11 cellular contexts compared by ENCODE assay signal in genomic region chr2:85590950-85591349, GRCh38. TPM values are rescaled to one million over a fixed set of nuclear protein-coding genes. Genes with fewer than 3 reads are reported as not detected.
A peak's percentile ranks its signal among the peaks of the same experiment; 100 is the strongest.
DNase-seq lines count a peak whose midpoint lies in the region; ATAC-seq and TF ChIP-seq lines count a peak whose summit lies in the region.
"Had no signal": no experiment of that assay in that cellular context is flagged by ENCODE, and none has a peak within 500 bp of the region (broad histone marks: within the 10 kb centered on the region; RNA-seq: fewer than 3 reads in every experiment).

No MANE protein-coding gene starts in this region.

- intact Hi-C loops in esophagus squamous epithelium (cut with DNase I) (no loop called here), ovary (cut with DNase I) (no loop called here), upper lobe of right lung (cut with DNase I) (no loop called here)
- intact Hi-C loops in CD8-positive, alpha-beta T cell (cut with DNase I, micrococcal nuclease), result no loop called here

- DNase-seq in activated naive CD8-positive, alpha-beta T cell treated with anti-CD3 and anti-CD28 coated beads for 36 hours, result no peak
- DNase-seq in activated naive CD8-positive, alpha-beta T cell treated with anti-CD3 and anti-CD28 coated beads, Interleukin-2, amount 50 U/mL, for 24 hours, result no peak
- DNase-seq in esophagus squamous epithelium (lab: John Stamatoyannopoulos, UW) (no peak), ovary (no peak), upper lobe of right lung (no peak)
- DNase-seq in activated naive CD4-positive, alpha-beta T cell treated with Interleukin-2 at 50 U/mL for 16 hours, result no peak
- DNase-seq in activated CD8-positive, alpha-beta T cell treated with anti-CD3 and anti-CD28 coated beads, Interleukin-2, amount 10 ng/mL, durations not matched to agents 7 days and 5 days, result no peak
- no peak for DNase-seq in CD8-positive, alpha-beta T cell
- DNase-seq: activated effector memory CD4-positive, alpha-beta T cell treated with Interleukin-2 at 50 U/mL for 16 hours had no signal

- no peaks in the 10 kb centered on the region for H3K27me3 Mint-ChIP-seq in activated naive CD8-positive, alpha-beta T cell treated with anti-CD3 and anti-CD28 coated beads for 36 hours
- H3K27me3 Mint-ChIP-seq in activated naive CD8-positive, alpha-beta T cell treated with anti-CD3 and anti-CD28 coated beads, Interleukin-2, amount 50 U/mL, for 24 hours, result no peaks in the 10 kb centered on the region
- no peaks in the 10 kb centered on the region for H3K27me3 Mint-ChIP-seq in activated CD8-positive, alpha-beta T cell treated with anti-CD3 and anti-CD28 coated beads, Interleukin-2, amount 10 ng/mL, durations not matched to agents 7 days and 5 days (ENCODE audit: low read depth)
- H3K27me3 Mint-ChIP-seq in CD8-positive, alpha-beta T cell (ENCODE audit: low read depth), result no peaks in the 10 kb centered on the region
- H3K27me3 Mint-ChIP-seq: natural killer cell treated with Interleukin-12 subunit alpha and Interleukin-12 subunit beta and Interleukin-15 and Interleukin-18, amount 100 ng/mL, for 72 hours had no signal

- peaks cover 32 to 85% (median 60%) of the 10 kb centered on the region in 3 donors for H3K4me1 ChIP-seq in esophagus squamous epithelium
- H3K4me1 ChIP-seq in ovary (ENCODE audit: insufficient read depth), result peaks cover 24% of the 10 kb centered on the region
- peaks cover 79% of the 10 kb centered on the region for H3K4me1 ChIP-seq in upper lobe of right lung
- peaks cover 18% of the 10 kb centered on the region for H3K4me1 ChIP-seq in CD8-positive, alpha-beta T cell (ENCODE audit: insufficient read depth, low read length)

- peak overlapping the region in 1 of 4 donors; percentile 7 for H3K4me3 ChIP-seq in esophagus squamous epithelium
- no peak overlapping the region for H3K4me3 ChIP-seq in ovary
- peak overlapping the region; percentile 2 for H3K4me3 ChIP-seq in upper lobe of right lung
- no peak overlapping the region for H3K4me3 ChIP-seq in CD8-positive, alpha-beta T cell (ENCODE audit: low read depth, low read length)

- TF ChIP-seq CTCF in esophagus squamous epithelium (IDR thresholded peaks at IDR 0.05), result no peak
- TF ChIP-seq CTCF in ovary (IDR thresholded peaks at IDR 0.05), result no peak
- TF ChIP-seq CTCF in upper lobe of right lung (IDR thresholded peaks at IDR 0.05), result no peak
- TF ChIP-seq CTCF in CD8-positive, alpha-beta T cell (IDR thresholded peaks at IDR 0.05), result no peak

- peaks cover 24% of the 10 kb centered on the region for H3K4me1 Mint-ChIP-seq in activated naive CD8-positive, alpha-beta T cell treated with anti-CD3 and anti-CD28 coated beads for 36 hours
- H3K4me1 Mint-ChIP-seq in activated naive CD8-positive, alpha-beta T cell treated with anti-CD3 and anti-CD28 coated beads, Interleukin-2, amount 50 U/mL, for 24 hours, result peaks cover 36% of the 10 kb centered on the region
- peaks cover 51% of the 10 kb centered on the region for H3K4me1 Mint-ChIP-seq in activated CD8-positive, alpha-beta T cell treated with anti-CD3 and anti-CD28 coated beads, Interleukin-2, amount 10 ng/mL, durations not matched to agents 7 days and 5 days (ENCODE audit: low read depth)
- peaks cover 42% of the 10 kb centered on the region for H3K4me1 Mint-ChIP-seq in CD8-positive, alpha-beta T cell (ENCODE audit: low read depth)

- TF ChIP-seq POLR2A in esophagus squamous epithelium (IDR thresholded peaks at IDR 0.05) (peak in 1 of 4 donors; percentile 2), ovary (IDR thresholded peaks at IDR 0.05) (no peak)

- H3K9me3 Mint-ChIP-seq in activated naive CD8-positive, alpha-beta T cell treated with anti-CD3 and anti-CD28 coated beads for 36 hours, result no peaks in the 10 kb centered on the region
- no peaks in the 10 kb centered on the region for H3K9me3 Mint-ChIP-seq in activated naive CD8-positive, alpha-beta T cell treated with anti-CD3 and anti-CD28 coated beads, Interleukin-2, amount 50 U/mL, for 24 hours
- no peaks in the 10 kb centered on the region for H3K9me3 Mint-ChIP-seq in activated CD8-positive, alpha-beta T cell treated with anti-CD3 and anti-CD28 coated beads, Interleukin-2, amount 10 ng/mL, durations not matched to agents 7 days and 5 days (ENCODE audit: insufficient read depth)
- no peaks in the 10 kb centered on the region for H3K9me3 Mint-ChIP-seq in CD8-positive, alpha-beta T cell
- H3K9me3 Mint-ChIP-seq: natural killer cell treated with Interleukin-12 subunit alpha and Interleukin-12 subunit beta and Interleukin-15 and Interleukin-18, amount 100 ng/mL, for 72 hours had no signal

- TF ChIP-seq EP300 in ovary (IDR thresholded peaks at IDR 0.05), result no peak

- H3K27ac Mint-ChIP-seq in activated naive CD8-positive, alpha-beta T cell treated with anti-CD3 and anti-CD28 coated beads for 36 hours, result peak overlapping the region; percentile 38
- H3K27ac Mint-ChIP-seq in activated naive CD8-positive, alpha-beta T cell treated with anti-CD3 and anti-CD28 coated beads, Interleukin-2, amount 50 U/mL, for 24 hours, result no peak overlapping the region
- no peak overlapping the region for H3K27ac Mint-ChIP-seq in activated CD8-positive, alpha-beta T cell treated with anti-CD3 and anti-CD28 coated beads, Interleukin-2, amount 10 ng/mL, durations not matched to agents 7 days and 5 days
- H3K27ac Mint-ChIP-seq in CD8-positive, alpha-beta T cell, result no peak overlapping the region

- H3K27ac ChIP-seq in esophagus squamous epithelium (peak overlapping the region; percentile 73 to 96 (median 88)), ovary (peak overlapping the region; percentile 40 to 57), upper lobe of right lung (peak overlapping the region; percentile 85)
- H3K27ac ChIP-seq in CD8-positive, alpha-beta T cell (ENCODE audit: low read depth, low read length), result no peak overlapping the region

- H3K36me3 ChIP-seq in esophagus squamous epithelium, result no peaks in the 10 kb centered on the region
- no peaks in the 10 kb centered on the region for H3K36me3 ChIP-seq in ovary
- H3K36me3 ChIP-seq in upper lobe of right lung, result no peaks in the 10 kb centered on the region
- H3K36me3 ChIP-seq in CD8-positive, alpha-beta T cell (ENCODE audit: insufficient read depth, low read length), result no peaks in the 10 kb centered on the region

- POLR2A ChIA-PET in activated CD8-positive, alpha-beta T cell treated with anti-CD3 and anti-CD28 coated beads, Interleukin-2, amount 10 ng/mL, durations not matched to agents 7 days and 5 days (lab: Charles Lee), result interaction anchor here (0.9 to 2.2 kb wide), 3 partner anchors 8 to 30 kb away, joined by 3 to 6 read pairs (median 5); partner anchors contain the start of gene GGCX
- POLR2A ChIA-PET in CD8-positive, alpha-beta T cell (lab: Charles Lee), result interaction anchor here (0.8 to 1.4 kb wide), 3 partner anchors 8 to 52 kb away, joined by 3 to 4 read pairs (median 3); partner anchors contain the start of gene MAT2A

- H3K36me3 Mint-ChIP-seq in activated naive CD8-positive, alpha-beta T cell treated with anti-CD3 and anti-CD28 coated beads for 36 hours, result peaks cover 4% of the 10 kb centered on the region
- H3K36me3 Mint-ChIP-seq in activated naive CD8-positive, alpha-beta T cell treated with anti-CD3 and anti-CD28 coated beads, Interleukin-2, amount 50 U/mL, for 24 hours (ENCODE audit: low read depth), result peaks cover 5% of the 10 kb centered on the region
- peaks cover 23% of the 10 kb centered on the region for H3K36me3 Mint-ChIP-seq in activated CD8-positive, alpha-beta T cell treated with anti-CD3 and anti-CD28 coated beads, Interleukin-2, amount 10 ng/mL, durations not matched to agents 7 days and 5 days (ENCODE audit: low read depth)
- peaks cover 7% of the 10 kb centered on the region for H3K36me3 Mint-ChIP-seq in CD8-positive, alpha-beta T cell
- H3K36me3 Mint-ChIP-seq: natural killer cell treated with Interleukin-12 subunit alpha and Interleukin-12 subunit beta and Interleukin-15 and Interleukin-18, amount 100 ng/mL, for 72 hours had no signal

- CTCF ChIA-PET in activated CD8-positive, alpha-beta T cell treated with anti-CD3 and anti-CD28 coated beads, Interleukin-2, amount 10 ng/mL, durations not matched to agents 7 days and 5 days (lab: Charles Lee), result no interaction called here
- CTCF ChIA-PET in CD8-positive, alpha-beta T cell (lab: Charles Lee), result interaction anchor here (1.0 to 1.2 kb wide), 4 partner anchors 9 to 171 kb away, joined by 3 read pairs; no protein-coding TSS in a partner anchor

- no peaks in the 10 kb centered on the region for H3K27me3 ChIP-seq in esophagus squamous epithelium
- no peaks in the 10 kb centered on the region for H3K27me3 ChIP-seq in ovary
- no peaks in the 10 kb centered on the region for H3K27me3 ChIP-seq in upper lobe of right lung
- no peaks in the 10 kb centered on the region for H3K27me3 ChIP-seq in CD8-positive, alpha-beta T cell (ENCODE audit: insufficient read depth, low read length)

- H3K9me3 ChIP-seq in esophagus squamous epithelium (no peaks in the 10 kb centered on the region), ovary (no peaks in the 10 kb centered on the region), upper lobe of right lung (no peaks in the 10 kb centered on the region)
- H3K9me3 ChIP-seq in CD8-positive, alpha-beta T cell (ENCODE audit: low read length), result no peaks in the 10 kb centered on the region

- H3K4me3 Mint-ChIP-seq in activated naive CD8-positive, alpha-beta T cell treated with anti-CD3 and anti-CD28 coated beads for 36 hours, result no peak overlapping the region
- no peak overlapping the region for H3K4me3 Mint-ChIP-seq in activated naive CD8-positive, alpha-beta T cell treated with anti-CD3 and anti-CD28 coated beads, Interleukin-2, amount 50 U/mL, for 24 hours
- no peak overlapping the region for H3K4me3 Mint-ChIP-seq in activated CD8-positive, alpha-beta T cell treated with anti-CD3 and anti-CD28 coated beads, Interleukin-2, amount 10 ng/mL, durations not matched to agents 7 days and 5 days
- no peak overlapping the region for H3K4me3 Mint-ChIP-seq in CD8-positive, alpha-beta T cell
- H3K4me3 Mint-ChIP-seq: natural killer cell treated with Interleukin-12 subunit alpha and Interleukin-12 subunit beta and Interleukin-15 and Interleukin-18, amount 100 ng/mL, for 72 hours had no signal

- 30 to 63% methylated on average over 2 of the region's 2 CpGs for WGBS in esophagus squamous epithelium, 2 donors
- WGBS in ovary, 3 donors, result 72 to 94% (median 83%) methylated on average over 2 of the region's 2 CpGs

- ATAC-seq in activated naive CD8-positive, alpha-beta T cell treated with anti-CD3 and anti-CD28 coated beads, Interleukin-2, amount 50 U/mL, for 24 hours, result no peak
- ATAC-seq in upper lobe of right lung, result no peak
- ATAC-seq in activated CD8-positive, alpha-beta T cell treated with anti-CD3 and anti-CD28 coated beads, Interleukin-2, amount 10 ng/mL, durations not matched to agents 7 days and 5 days, result no peak
- no peak for ATAC-seq in CD8-positive, alpha-beta T cell
- ATAC-seq: activated CD4-positive, CD25-positive, alpha-beta regulatory T cell treated with anti-CD3 and anti-CD28 coated beads, Interleukin-2, amount 50 U/mL, for 24 hours; natural killer cell treated with Interleukin-12 subunit alpha and Interleukin-12 subunit beta and Interleukin-15 and Interleukin-18, amount 100 ng/mL, for 72 hours had no signal

RNA-seq across cellular contexts. Expression of gene RNF181, which starts 4.6 kb away (rescaled TPM):
- total RNA-seq in activated naive CD8-positive, alpha-beta T cell treated with anti-CD3 and anti-CD28 coated beads for 36 hours, result 100 to 1,000 TPM in 1 of 2 experiments, 10 to 100 TPM in 1; 90.9 to 104 TPM
- 100 to 1,000 TPM in 3 of 4 donors, 10 to 100 TPM in 1; 88.3 to 128 (median 115) TPM for total RNA-seq in esophagus squamous epithelium
- 100 to 1,000 TPM in 1 of 7 donors, 10 to 100 TPM in 6; 61.1 to 108 (median 93.3) TPM for total RNA-seq in ovary
- 100 to 1,000 TPM; 123 to 148 TPM for polyA plus RNA-seq in ovary
- 85.9 TPM for total RNA-seq in upper lobe of right lung
- 100 to 1,000 TPM in 1 of 2 experiments, 10 to 100 TPM in 1; 91.0 to 104 TPM for total RNA-seq in activated CD8-positive, alpha-beta T cell treated with anti-CD3 and anti-CD28 coated beads, Interleukin-2, amount 10 ng/mL, durations not matched to agents 7 days and 5 days
- 10 to 100 TPM; 38.1 to 41.0 TPM for total RNA-seq in CD8-positive, alpha-beta T cell

RNA-seq across cellular contexts. Expression of gene VAMP5, which starts 6.7 kb away (rescaled TPM):
- total RNA-seq in activated naive CD8-positive, alpha-beta T cell treated with anti-CD3 and anti-CD28 coated beads for 36 hours, result 10 to 100 TPM; 27.9 to 29.3 TPM
- 10 to 100 TPM in 3 of 4 donors, 1 to 10 TPM in 1; 6.1 to 45.6 (median 17.0) TPM for total RNA-seq in esophagus squamous epithelium
- 10 to 100 TPM; 25.6 to 59.1 (median 48.5) TPM for total RNA-seq in ovary
- 10 to 100 TPM; 35.7 to 99.5 TPM for polyA plus RNA-seq in ovary
- total RNA-seq in upper lobe of right lung, result 84.8 TPM
- total RNA-seq in activated CD8-positive, alpha-beta T cell treated with anti-CD3 and anti-CD28 coated beads, Interleukin-2, amount 10 ng/mL, durations not matched to agents 7 days and 5 days, result 10 to 100 TPM; 72.0 to 74.4 TPM
- total RNA-seq in CD8-positive, alpha-beta T cell, result 10 to 100 TPM; 22.7 to 23.9 TPM

RNA-seq across cellular contexts. Expression of gene TMEM150A, which starts 11.5 kb away (rescaled TPM):
- 1 to 10 TPM; 2.4 to 3.4 TPM for total RNA-seq in activated naive CD8-positive, alpha-beta T cell treated with anti-CD3 and anti-CD28 coated beads for 36 hours
- total RNA-seq in esophagus squamous epithelium (10 to 100 TPM in 1 of 4 donors, 1 to 10 TPM in 3; 6.3 to 15.8 (median 7.4) TPM), ovary (10 to 100 TPM; 12.5 to 27.1 (median 18.6) TPM), upper lobe of right lung (31.5 TPM)
- 10 to 100 TPM in 1 of 2 donors, 1 to 10 TPM in 1; 7.0 to 17.8 TPM for polyA plus RNA-seq in ovary
- 1 to 10 TPM; 1.7 to 1.9 TPM for total RNA-seq in activated CD8-positive, alpha-beta T cell treated with anti-CD3 and anti-CD28 coated beads, Interleukin-2, amount 10 ng/mL, durations not matched to agents 7 days and 5 days
- 1 to 10 TPM; 5.7 to 6.0 TPM for total RNA-seq in CD8-positive, alpha-beta T cell

RNA-seq across cellular contexts. Expression of gene VAMP8, which starts 13.6 kb away (rescaled TPM):
- total RNA-seq in activated naive CD8-positive, alpha-beta T cell treated with anti-CD3 and anti-CD28 coated beads for 36 hours, result 10 to 100 TPM; 94.3 to 98.3 TPM
- total RNA-seq in esophagus squamous epithelium (100 to 1,000 TPM in 1 of 4 donors, 10 to 100 TPM in 3; 78.8 to 144 (median 93.8) TPM), ovary (10 to 100 TPM in 5 of 7 donors, 1 to 10 TPM in 2; 5.9 to 58.4 (median 14.0) TPM), upper lobe of right lung (235 TPM)
- 10 to 100 TPM; 25.5 to 54.3 TPM for polyA plus RNA-seq in ovary
- total RNA-seq in activated CD8-positive, alpha-beta T cell treated with anti-CD3 and anti-CD28 coated beads, Interleukin-2, amount 10 ng/mL, durations not matched to agents 7 days and 5 days, result 100 to 1,000 TPM; 141 to 148 TPM
- 10 to 100 TPM; 28.1 to 28.7 TPM for total RNA-seq in CD8-positive, alpha-beta T cell

RNA-seq across cellular contexts. Expression of gene C2orf68, which starts 20.9 kb away (rescaled TPM):
- 10 to 100 TPM; 23.1 to 25.0 TPM for total RNA-seq in activated naive CD8-positive, alpha-beta T cell treated with anti-CD3 and anti-CD28 coated beads for 36 hours
- total RNA-seq in esophagus squamous epithelium (10 to 100 TPM in 3 of 4 donors, 1 to 10 TPM in 1; 9.4 to 17.1 (median 14.7) TPM), ovary (10 to 100 TPM; 14.6 to 45.4 (median 35.5) TPM), upper lobe of right lung (37.9 TPM)
- polyA plus RNA-seq in ovary, result 10 to 100 TPM; 22.1 to 31.5 TPM
- 10 to 100 TPM; 38.9 to 43.4 TPM for total RNA-seq in activated CD8-positive, alpha-beta T cell treated with anti-CD3 and anti-CD28 coated beads, Interleukin-2, amount 10 ng/mL, durations not matched to agents 7 days and 5 days
- 10 to 100 TPM; 23.2 to 27.9 TPM for total RNA-seq in CD8-positive, alpha-beta T cell
